Comparison of ENCODE assay signal across 9 cellular contexts in the genomic region with DNA sequence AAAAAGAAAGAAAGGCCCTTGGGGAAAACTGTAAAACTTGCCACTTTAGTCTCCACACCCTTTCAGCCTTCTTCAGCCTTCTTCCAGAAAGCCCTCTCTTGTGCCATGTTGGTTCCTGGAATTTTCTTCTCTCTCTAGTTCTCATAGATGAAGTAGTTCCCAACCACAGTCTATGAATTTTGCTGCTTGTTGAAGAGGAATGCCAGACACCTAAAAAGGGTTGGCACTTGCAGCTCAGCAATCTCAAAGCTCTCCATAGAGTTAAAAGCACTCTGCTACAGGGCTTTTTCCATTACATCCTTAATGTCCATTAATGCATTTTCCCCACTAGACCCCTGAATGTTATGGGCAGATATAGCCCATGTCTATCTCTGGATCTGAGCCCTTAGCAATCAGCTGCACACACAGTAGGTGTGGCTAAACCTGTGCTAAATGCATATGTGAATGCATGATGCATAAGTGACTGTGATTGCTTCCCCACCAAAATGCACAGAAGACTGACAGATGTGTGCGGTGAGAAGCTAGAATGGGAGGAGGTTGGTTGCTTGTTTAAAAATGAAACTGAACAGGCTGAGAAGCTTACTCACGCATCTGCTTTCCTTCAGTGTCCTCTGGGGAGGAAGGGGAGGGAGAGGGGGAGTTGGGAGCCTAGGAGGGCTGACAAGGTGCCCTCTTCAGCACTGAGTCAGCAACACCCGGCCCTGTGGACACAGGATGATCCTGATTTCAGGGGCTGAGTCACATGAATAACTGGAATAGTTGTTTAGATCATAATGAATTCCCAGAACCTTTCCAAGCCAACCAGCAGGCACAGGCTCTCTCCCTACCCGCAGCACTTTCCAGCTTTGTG.
A peak's percentile ranks its signal among the peaks of the same experiment; 100 is the strongest.
DNase-seq lines count a peak whose midpoint lies in the region; ATAC-seq and TF ChIP-seq lines count a peak whose summit lies in the region.
"Had no signal": no experiment of that assay in that cellular context is flagged by ENCODE, and none has a peak within 500 bp of the region (broad histone marks: within the 10 kb centered on the region; RNA-seq: fewer than 3 reads in every experiment).

No MANE protein-coding gene starts in this region.

- POLR2A ChIA-PET in RWPE1 (lab: Yijun Ruan, JAX; ENCODE audit: low non-redundant PET), result no interaction called here

- no peaks in the 10 kb centered on the region for H3K36me3 ChIP-seq in H7 (replicated peaks; ENCODE audit: control insufficient read depth, insufficient read depth, low read length)
- H3K36me3 ChIP-seq: neutrophil had no signal

- H3K27ac ChIP-seq in RWPE1, result peak overlapping the region; percentile 95
- H3K27ac ChIP-seq: neutrophil had no signal

- no peak for TF ChIP-seq CTCF in RWPE1 (conservative IDR thresholded peaks at IDR 0.05; ENCODE audit: low read depth)

- ATAC-seq in GM18873 (IDR thresholded peaks at IDR 0.05; ENCODE audit: low FRiP score, unreplicated experiment) (peak; percentile 50), HG03095 (IDR thresholded peaks at IDR 0.05; ENCODE audit: unreplicated experiment) (peak; percentile 68), GM18858 (IDR thresholded peaks at IDR 0.05; ENCODE audit: unreplicated experiment) (no peak)

- no peak overlapping the region for H3K4me3 ChIP-seq in H7 (ENCODE audit: insufficient read depth, low read depth, low read length)

- H3K27me3 ChIP-seq in H7 (ENCODE audit: control insufficient read depth, insufficient read depth, low read length), result peaks cover 6% of the 10 kb centered on the region

- CTCF ChIA-PET in RWPE1 (lab: Yijun Ruan, JAX), result interaction anchor here (0.5 to 0.7 kb wide), 3 partner anchors 74 to 518 kb away, joined by 3 to 4 read pairs (median 3); no protein-coding TSS in a partner anchor

- DNase-seq in AG20443 (ENCODE audit: low spot score) (peak; percentile 92), RWPE1 (ENCODE audit: low spot score) (peak; percentile 98), epidermal melanocyte (ENCODE audit: insufficient read length, low spot score) (peak; percentile 73), myocyte (ENCODE audit: low read depth) (peak; percentile 98), H7 (no peak)
